1 cellular context compared by ENCODE assay signal in the genomic region with DNA sequence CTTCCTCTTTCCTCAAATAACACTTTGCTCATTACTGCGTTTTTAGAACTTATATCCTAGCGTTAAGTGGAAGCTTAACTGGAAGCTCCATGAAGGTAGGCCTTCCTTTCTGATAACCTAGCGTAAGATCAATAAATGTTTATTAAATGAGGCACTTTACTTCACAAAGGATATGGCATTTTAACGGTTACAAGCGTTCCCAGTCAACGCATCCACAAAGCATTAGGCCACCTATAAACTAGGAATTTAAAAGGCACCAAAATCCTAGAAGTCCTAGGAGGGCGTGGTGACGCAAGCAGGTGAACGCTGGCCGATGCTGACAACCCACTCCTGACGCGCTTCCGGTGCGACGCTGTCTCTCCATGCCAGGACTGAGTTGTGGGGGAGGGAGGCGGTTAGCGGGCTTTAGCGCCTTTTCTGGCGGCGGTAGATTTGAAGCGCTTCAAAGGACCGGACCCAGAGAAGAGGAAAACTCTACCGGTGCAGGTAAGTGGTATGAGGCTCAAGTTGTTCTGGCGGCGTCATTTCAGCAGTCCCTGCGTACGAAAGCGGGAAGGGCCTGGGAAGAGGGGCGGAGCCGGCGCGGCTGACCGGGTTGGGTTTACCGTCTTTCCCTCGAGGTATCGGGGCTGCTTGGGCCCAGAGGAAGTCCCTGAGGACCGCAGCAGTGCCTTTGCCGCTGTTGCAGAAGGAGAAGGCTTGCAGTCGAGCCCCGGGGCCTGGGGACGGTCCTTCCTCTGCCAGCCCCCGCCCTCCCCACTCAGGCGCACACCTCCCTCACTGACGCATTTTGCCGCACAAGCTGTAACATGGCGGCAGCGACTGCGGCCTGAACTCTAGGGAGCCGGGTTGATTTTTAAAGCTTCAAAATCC.
A peak's percentile ranks its signal among the peaks of the same experiment; 100 is the strongest.
TF ChIP-seq lines count a peak whose summit lies in the region.

A gene (plus strand): TSS at position 347 of the 873 bp plus-strand sequence. CDS start 19,691 bp downstream, outside the sequence.

TF ChIP-seq in GM12878, 131 proteins besides CTCF, POLR2A, EP300 and RAD21 (continued from another document):
- TF ChIP-seq, protein P1, sequence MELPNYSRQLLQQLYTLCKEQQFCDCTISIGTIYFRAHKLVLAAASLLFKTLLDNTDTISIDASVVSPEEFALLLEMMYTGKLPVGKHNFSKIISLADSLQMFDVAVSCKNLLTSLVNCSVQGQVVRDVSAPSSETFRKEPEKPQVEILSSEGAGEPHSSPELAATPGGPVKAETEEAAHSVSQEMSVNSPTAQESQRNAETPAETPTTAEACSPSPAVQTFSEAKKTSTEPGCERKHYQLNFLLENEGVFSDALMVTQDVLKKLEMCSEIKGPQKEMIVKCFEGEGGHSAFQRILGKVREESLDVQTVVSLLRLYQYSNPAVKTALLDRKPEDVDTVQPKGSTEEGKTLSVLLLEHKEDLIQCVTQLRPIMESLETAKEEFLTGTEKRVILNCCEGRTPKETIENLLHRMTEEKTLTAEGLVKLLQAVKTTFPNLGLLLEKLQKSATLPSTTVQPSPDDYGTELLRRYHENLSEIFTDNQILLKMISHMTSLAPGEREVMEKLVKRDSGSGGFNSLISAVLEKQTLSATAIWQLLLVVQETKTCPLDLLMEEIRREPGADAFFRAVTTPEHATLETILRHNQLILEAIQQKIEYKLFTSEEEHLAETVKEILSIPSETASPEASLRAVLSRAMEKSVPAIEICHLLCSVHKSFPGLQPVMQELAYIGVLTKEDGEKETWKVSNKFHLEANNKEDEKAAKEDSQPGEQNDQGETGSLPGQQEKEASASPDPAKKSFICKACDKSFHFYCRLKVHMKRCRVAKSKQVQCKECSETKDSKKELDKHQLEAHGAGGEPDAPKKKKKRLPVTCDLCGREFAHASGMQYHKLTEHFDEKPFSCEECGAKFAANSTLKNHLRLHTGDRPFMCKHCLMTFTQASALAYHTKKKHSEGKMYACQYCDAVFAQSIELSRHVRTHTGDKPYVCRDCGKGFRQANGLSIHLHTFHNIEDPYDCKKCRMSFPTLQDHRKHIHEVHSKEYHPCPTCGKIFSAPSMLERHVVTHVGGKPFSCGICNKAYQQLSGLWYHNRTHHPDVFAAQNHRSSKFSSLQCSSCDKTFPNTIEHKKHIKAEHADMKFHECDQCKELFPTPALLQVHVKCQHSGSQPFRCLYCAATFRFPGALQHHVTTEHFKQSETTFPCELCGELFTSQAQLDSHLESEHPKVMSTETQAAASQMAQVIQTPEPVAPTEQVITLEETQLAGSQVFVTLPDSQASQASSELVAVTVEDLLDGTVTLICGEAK (IDR thresholded peaks at IDR 0.05; ENCODE audit: borderline replicate concordance): peak; percentile 92
- TF ChIP-seq NR2C1 (IDR thresholded peaks at IDR 0.05): peak; percentile 56; the same call in 1 of the 2 replicates
- TF ChIP-seq FOXK2 (IDR thresholded peaks at IDR 0.05): peak; percentile 37
- TF ChIP-seq BHLHE40 (IDR thresholded peaks at IDR 0.05; ENCODE audit: borderline replicate concordance in 1 of 2, low read depth in 2 of 2, low read length in 1 of 2): peak; percentile 15 to 45; a peak in 3 of 4 replicates
- peak; percentile 37; the same call in 1 of the 2 replicates for TF ChIP-seq MTA2 (IDR thresholded peaks at IDR 0.05; ENCODE audit: low read depth)
- TF ChIP-seq, protein P2, sequence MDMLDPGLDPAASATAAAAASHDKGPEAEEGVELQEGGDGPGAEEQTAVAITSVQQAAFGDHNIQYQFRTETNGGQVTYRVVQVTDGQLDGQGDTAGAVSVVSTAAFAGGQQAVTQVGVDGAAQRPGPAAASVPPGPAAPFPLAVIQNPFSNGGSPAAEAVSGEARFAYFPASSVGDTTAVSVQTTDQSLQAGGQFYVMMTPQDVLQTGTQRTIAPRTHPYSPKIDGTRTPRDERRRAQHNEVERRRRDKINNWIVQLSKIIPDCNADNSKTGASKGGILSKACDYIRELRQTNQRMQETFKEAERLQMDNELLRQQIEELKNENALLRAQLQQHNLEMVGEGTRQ (IDR thresholded peaks at IDR 0.05; ENCODE audit: borderline replicate concordance, low read depth, low read length): peak; percentile 37; the same call in 1 of the 2 replicates
- 0 out of 2 replicates have a peak, but pooled peaks have one; percentile 41 for TF ChIP-seq TCF12 (IDR thresholded peaks at IDR 0.05; ENCODE audit: low read depth, low read length)
- no peak for TF ChIP-seq ETV6 (conservative IDR thresholded peaks at IDR 0.05 in 1 of 2, IDR thresholded peaks at IDR 0.05 in 1 of 2; ENCODE audit: borderline replicate concordance in 1 of 2, low read depth in 1 of 2)
- peak; percentile 67 for TF ChIP-seq SP1 (IDR thresholded peaks at IDR 0.05; ENCODE audit: low read depth, low read length)
- TF ChIP-seq PAX8 (IDR thresholded peaks at IDR 0.05): no peak; the same call in 1 of the 2 replicates
- no peak for TF ChIP-seq BACH1 (IDR thresholded peaks at IDR 0.05; ENCODE audit: borderline replicate concordance)
- no peak for TF ChIP-seq RFX5 (IDR thresholded peaks at IDR 0.05; ENCODE audit: low read depth, low read length)
- TF ChIP-seq CHD1 (IDR thresholded peaks at IDR 0.05; ENCODE audit: low read depth, low read length): no peak
TF ChIP-seq in GM12878: peak in this region for 64.
